In the genomic region with DNA sequence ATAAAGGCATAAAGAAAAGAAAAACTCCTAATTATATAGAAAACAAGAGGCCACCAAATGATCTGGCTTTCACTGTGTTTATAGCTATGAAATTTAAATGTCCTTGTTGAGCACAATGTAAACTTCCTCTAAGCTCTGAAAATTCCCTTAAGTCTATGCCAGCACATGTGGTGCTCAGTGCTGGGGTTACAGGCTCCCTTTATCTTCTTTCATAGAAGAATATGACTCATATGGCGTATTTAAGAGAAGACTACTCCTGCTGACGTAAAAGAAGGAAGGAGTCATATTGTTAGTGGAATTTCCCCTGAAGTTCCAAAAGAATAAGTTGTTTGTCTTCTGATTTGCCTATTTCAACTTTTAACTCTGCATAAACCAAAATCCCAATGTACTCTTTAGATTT, we compare ENCODE assay signal across 8 cellular contexts. TPM values are rescaled to one million over a fixed set of nuclear protein-coding genes. Genes with fewer than 3 reads are reported as not detected.
DNase-seq lines count a peak whose midpoint lies in the region; ATAC-seq and TF ChIP-seq lines count a peak whose summit lies in the region.

No MANE protein-coding gene starts in this region.

- peak; percentile 78 for TF ChIP-seq POLR2A in IMR-90 (IDR thresholded peaks at IDR 0.05; ENCODE audit: low read depth, low read length)

- H2AFZ ChIP-seq in IMR-90 (replicated peaks; ENCODE audit: low read length, poor library complexity) (no peak overlapping the region), MM.1S (ENCODE audit: low read length) (no peak overlapping the region)

- ATAC-seq in CD4-positive, CD25-positive, alpha-beta regulatory T cell (ENCODE audit: low read depth in 2 of 2): peak; percentile 61 to 69
- peak; percentile 45 for ATAC-seq in GM21390 (IDR thresholded peaks at IDR 0.05; ENCODE audit: unreplicated experiment)
- peak; percentile 72 for ATAC-seq in IMR-90 (ENCODE audit: low read depth)
- ATAC-seq in memory B cell (ENCODE audit: low read depth): peak; percentile 65

- BruUV-seq in IMR-90 (replicated peaks; lab: Mats Ljungman, UMichigan): no TSS peak

- H3K4ac ChIP-seq in IMR-90 (ENCODE audit: low read depth, low read length): no peak overlapping the region

- in situ Hi-C loops in IMR-90 (cut with MboI; ENCODE audit: low sequenced_read_pairs): loop anchor here (25.0 kb wide), 1 partner anchor 1617 kb away; no protein-coding TSS in a partner anchor

- TF ChIP-seq RAD21 in IMR-90 (IDR thresholded peaks at IDR 0.05; ENCODE audit: low read length): no peak

- H2AK5ac ChIP-seq in IMR-90 (ENCODE audit: low read depth, low read length): no peak overlapping the region

- peaks cover 3% of the 10 kb centered on the region for H3K36me3 Mint-ChIP-seq in CD4-positive, CD25-positive, alpha-beta regulatory T cell
- peaks cover 2% of the 10 kb centered on the region for H3K36me3 Mint-ChIP-seq in memory B cell

- H3K9ac ChIP-seq in IMR-90 (ENCODE audit: low read depth, low read length) (no peak overlapping the region), MM.1S (ENCODE audit: low read length) (no peak overlapping the region)

- peaks cover 6% of the 10 kb centered on the region; the same call in 1 of the 2 replicates for H3K79me2 ChIP-seq in MM.1S (ENCODE audit: low read length)

- dilution Hi-C loops in IMR-90 (cut with HindIII; ENCODE audit: low sequenced_read_pairs, unreplicated experiment): no loop called here

- peaks cover 17 to 41% of the 10 kb centered on the region in 2 experiments for H3K79me1 ChIP-seq in IMR-90 (ENCODE audit: low read depth in 1 of 2, low read length in 2 of 2)

- H3K27ac Mint-ChIP-seq in CD4-positive, CD25-positive, alpha-beta regulatory T cell: peak overlapping the region; percentile 27 to 91 (median 54)
- peak overlapping the region; percentile 78 for H3K27ac Mint-ChIP-seq in memory B cell

- peaks cover 19% of the 10 kb centered on the region for H3K36me3 ChIP-seq in CD4-positive, CD25-positive, alpha-beta regulatory T cell (ENCODE audit: control insufficient read depth, insufficient read depth, low read length)
- H3K36me3 ChIP-seq in IMR-90 (ENCODE audit: control insufficient read depth, insufficient read depth, low read length) (peaks cover 7% of the 10 kb centered on the region), ascending aorta (peaks cover 4 to 5% of the 10 kb centered on the region in 2 donors), MM.1S (replicated peaks; ENCODE audit: insufficient read depth, low read length) (no peaks in the 10 kb centered on the region; the same call in 1 of the 2 replicates)

- H4K5ac ChIP-seq in IMR-90 (ENCODE audit: low read depth, low read length): no peak overlapping the region

- no peak overlapping the region for H3K23ac ChIP-seq in IMR-90 (ENCODE audit: low read depth, low read length)

- H3K18ac ChIP-seq in IMR-90 (ENCODE audit: low read depth, low read length): no peak overlapping the region; the same call in 1 of the 2 replicates

- H3K56ac ChIP-seq in IMR-90 (ENCODE audit: extremely low read depth, insufficient read depth, low read length): no peak overlapping the region

- H3K9me2 ChIP-seq in MM.1S (replicated peaks; ENCODE audit: insufficient read depth, low read length): no peaks in the 10 kb centered on the region

- peak overlapping the region in 1 of 2 experiments; percentile 92; a peak in 1 of 4 replicates for H4K8ac ChIP-seq in IMR-90 (ENCODE audit: low read depth in 2 of 2, low read length in 2 of 2)

- H3K4me3 ChIP-seq in CD4-positive, CD25-positive, alpha-beta regulatory T cell (ENCODE audit: low read depth, low read length): peak overlapping the region; percentile 0
- H3K4me3 ChIP-seq in IMR-90 (ENCODE audit: insufficient read depth, low read depth, low read length): no peak overlapping the region
- H3K4me3 ChIP-seq in ascending aorta: no peak overlapping the region
- H3K4me3 ChIP-seq in MM.1S (ENCODE audit: low read length): no peak overlapping the region

- peak overlapping the region; percentile 62 for H3K27ac ChIP-seq in CD4-positive, CD25-positive, alpha-beta regulatory T cell (ENCODE audit: insufficient read depth, low read length, poor library complexity, severe bottlenecking)
- peak overlapping the region; percentile 93; the same call in 1 of the 2 replicates for H3K27ac ChIP-seq in IMR-90 (ENCODE audit: insufficient read depth, low read length)
- H3K27ac ChIP-seq in ascending aorta: peak overlapping the region; percentile 31 to 60
- no peak overlapping the region for H3K27ac ChIP-seq in MM.1S (ENCODE audit: low read length)

- no peaks in the 10 kb centered on the region for H3K27me3 ChIP-seq in CD4-positive, CD25-positive, alpha-beta regulatory T cell (ENCODE audit: control insufficient read depth, insufficient read depth, low read length)
- H3K27me3 ChIP-seq in IMR-90 (ENCODE audit: control insufficient read depth, insufficient read depth, low read length) (no peaks in the 10 kb centered on the region), ascending aorta (no peaks in the 10 kb centered on the region), MM.1S (replicated peaks; ENCODE audit: insufficient read depth, low read length) (no peaks in the 10 kb centered on the region)

- H3K27me3 Mint-ChIP-seq in CD4-positive, CD25-positive, alpha-beta regulatory T cell: no peaks in the 10 kb centered on the region
- no peaks in the 10 kb centered on the region for H3K27me3 Mint-ChIP-seq in memory B cell

- no peak overlapping the region for H3K4me3 Mint-ChIP-seq in CD4-positive, CD25-positive, alpha-beta regulatory T cell
- no peak overlapping the region for H3K4me3 Mint-ChIP-seq in memory B cell

- H3K4me1 Mint-ChIP-seq in CD4-positive, CD25-positive, alpha-beta regulatory T cell: peaks cover 53 to 86% (median 77%) of the 10 kb centered on the region in 4 donors
- peaks cover 14% of the 10 kb centered on the region for H3K4me1 Mint-ChIP-seq in memory B cell

- H3K4me2 ChIP-seq in IMR-90 (ENCODE audit: low read depth, low read length): peak overlapping the region; percentile 26; the same call in 1 of the 2 replicates
- no peak overlapping the region for H3K4me2 ChIP-seq in MM.1S (ENCODE audit: low read depth, low read length)

- H2BK5ac ChIP-seq in IMR-90 (ENCODE audit: low read depth, low read length, poor library complexity, severe bottlenecking): peak overlapping the region; percentile 97

- H3F3A ChIP-seq in MM.1S (ENCODE audit: insufficient read depth, low read length): no peaks in the 10 kb centered on the region

- no peak overlapping the region for H2AK9ac ChIP-seq in IMR-90 (replicated peaks; ENCODE audit: low read depth, low read length, poor library complexity)

- H3K9me3 ChIP-seq in CD4-positive, CD25-positive, alpha-beta regulatory T cell (ENCODE audit: control insufficient read depth in 2 of 2, low read length in 2 of 2): no peaks in the 10 kb centered on the region
- H3K9me3 ChIP-seq in IMR-90 (ENCODE audit: control insufficient read depth, insufficient read depth, low read length) (no peaks in the 10 kb centered on the region), ascending aorta (no peaks in the 10 kb centered on the region), MM.1S (replicated peaks; ENCODE audit: insufficient read depth, low read length) (no peaks in the 10 kb centered on the region)

- no peak overlapping the region for H2BK15ac ChIP-seq in IMR-90 (ENCODE audit: low read depth, low read length)

- no peak overlapping the region; the same call in 1 of the 2 replicates for H4K91ac ChIP-seq in IMR-90 (ENCODE audit: insufficient read depth, low read depth, low read length)

- WGBS in IMR-90 (ENCODE audit: extremely low coverage in 2 of 2, insufficient read length in 1 of 2), 2 experiments: no CpG with 5 or more reads among the region's 2 CpGs

- H2BK20ac ChIP-seq in IMR-90 (ENCODE audit: low read depth, low read length): no peak overlapping the region

- H4K20me1 ChIP-seq in IMR-90 (ENCODE audit: insufficient read depth, low read length): no peaks in the 10 kb centered on the region
- no peaks in the 10 kb centered on the region for H4K20me1 ChIP-seq in MM.1S (ENCODE audit: insufficient read depth, low read length)

- intact Hi-C loops in IMR-90 (cut with micrococcal nuclease) (no loop called here), ascending aorta (cut with DNase I) (loop anchor here (2.0 kb wide), 1 partner anchor 30 kb away; a partner anchor contains a TSS)

- POLR2A ChIA-PET in IMR-90 (lab: Charles Lee; ENCODE audit: unreplicated experiment): interaction anchor here (0.6 to 1.0 kb wide), 2 partner anchors 22 to 29 kb away, joined by 3 read pairs; no protein-coding TSS in a partner anchor

- no peak overlapping the region for H3K14ac ChIP-seq in IMR-90 (replicated peaks; ENCODE audit: low read depth, low read length)

- H3K9me3 Mint-ChIP-seq in CD4-positive, CD25-positive, alpha-beta regulatory T cell: no peaks in the 10 kb centered on the region
- H3K9me3 Mint-ChIP-seq in memory B cell: no peaks in the 10 kb centered on the region

- peaks cover 7% of the 10 kb centered on the region; the same call in 1 of the 2 replicates for H3K9me1 ChIP-seq in IMR-90 (ENCODE audit: insufficient read depth, low read length)

- DNase-seq in CD4-positive, CD25-positive, alpha-beta regulatory T cell: peak in 2 of 3 donors; percentile 14 to 19
- DNase-seq in IMR-90 (peak; percentile 99), ascending aorta (ENCODE audit: low spot score in 2 of 2) (no peak), memory B cell (ENCODE audit: low spot score in 2 of 2) (no peak), MM.1S (no peak), DMS114 treated with DMSO at 0.1 percent for 48 hours (lab: John Stamatoyannopoulos, UW; ENCODE audit: unreplicated experiment) (no peak)
- DNase-seq in NK-92 treated with Interleukin-12 subunit alpha and Interleukin-12 subunit beta, amount 100 ng/mL, for 24 hours (lab: John Stamatoyannopoulos, UW): no peak

- H3K4me1 ChIP-seq in CD4-positive, CD25-positive, alpha-beta regulatory T cell (ENCODE audit: control insufficient read depth, insufficient read depth, low read length, poor library complexity, severe bottlenecking): peaks cover 63% of the 10 kb centered on the region
- H3K4me1 ChIP-seq in IMR-90 (ENCODE audit: control insufficient read depth, insufficient read depth, low read length) (peaks cover 22% of the 10 kb centered on the region), ascending aorta (peaks cover 0 to 20% of the 10 kb centered on the region in 2 donors), MM.1S (ENCODE audit: low read length) (no peaks in the 10 kb centered on the region)

- CTCF ChIA-PET in IMR-90 (lab: Yijun Ruan, JAX): no interaction called here

- TF ChIP-seq CTCF in IMR-90 (conservative IDR thresholded peaks at IDR 0.05; ENCODE audit: low read depth, low read length) (no peak), ascending aorta (IDR thresholded peaks at IDR 0.05) (no peak), MM.1S (IDR thresholded peaks at IDR 0.05; ENCODE audit: low read length) (no peak)

- H2BK120ac ChIP-seq in IMR-90 (ENCODE audit: low read depth, low read length): no peak overlapping the region

TF ChIP-seq in IMR-90, 13 proteins besides CTCF, POLR2A, EP300 and RAD21 (continues in another document):
- no peak for TF ChIP-seq MAZ (IDR thresholded peaks at IDR 0.05; ENCODE audit: borderline replicate concordance, low read depth, low read length)

RNA-seq across cellular contexts. Expression of a gene that starts 30.4 kb away (rescaled TPM):
- total RNA-seq in CD4-positive, CD25-positive, alpha-beta regulatory T cell: 67.9 TPM
- polyA plus RNA-seq in CD4-positive, CD25-positive, alpha-beta regulatory T cell: 10 to 100 TPM in 3 of 4 donors, 1 to 10 TPM in 1; 8.8 to 12.6 (median 11.2) TPM
- total RNA-seq in IMR-90 (2012; rRNA removed): 50.0 and 68.0 TPM in 2 replicates
- 44.9 and 57.0 TPM in 2 replicates for polyA plus RNA-seq in IMR-90 (2012; rRNA removed)
- polyA plus RNA-seq in IMR-90 (2012; cell fraction: cytosol; rRNA removed): 14.3 and 27.2 TPM in 2 replicates
- 8.4 and 77.6 TPM in 2 replicates for polyA plus RNA-seq in IMR-90 (2012; cell fraction: nucleus; rRNA removed; ENCODE audit: low replicate concordance)
- 47.8 TPM for total RNA-seq in ascending aorta

Comparison
In these comparisons a context has a peak if more than half of its experiments do, and no peak if none do; other contexts are left out.
1. DNase-seq: peak in CD4-positive, CD25-positive, alpha-beta regulatory T cell (2 of 3) and IMR-90 (single experiment); none in ascending aorta (0 of 2), memory B cell (0 of 2), NK-92 treated with Interleukin-12 subunit alpha and Interleukin-12 subunit beta, amount 100 ng/mL, for 24 hours (single experiment), MM.1S (single experiment) and DMS114 treated with DMSO at 0.1 percent for 48 hours (single experiment).
2. Peak in every context shown above with its lines, with median percentiles within 50 percentile points of each other: ATAC-seq.